Comparison of ENCODE assay signal across 26 cellular contexts in genomic region chr5:178757410-178757809, GRCh38.
"Had no signal": no experiment of that assay in that cellular context is flagged by ENCODE, and none has a peak within 500 bp of the region (broad histone marks: within the 10 kb centered on the region; RNA-seq: fewer than 3 reads in every experiment).

No MANE protein-coding gene starts in this region.

- H3K36me3 ChIP-seq: adrenal gland, ascending aorta, brain microvascular endothelial cell, breast epithelium, cardiac muscle cell had no signal

- H3K9me3 ChIP-seq: adrenal gland, ascending aorta, body of pancreas, breast epithelium had no signal

- H3K27ac ChIP-seq: adrenal gland, ascending aorta, body of pancreas, brain microvascular endothelial cell, breast epithelium, cardiac muscle cell had no signal

- DNase-seq: activated effector memory CD4-positive, alpha-beta T cell treated with anti-CD3 and anti-CD28 coated beads, Interleukin-2, amount 50 U/mL, for 16 hours; activated effector memory CD4-positive, alpha-beta T cell treated with Interleukin-2 at 50 U/mL for 16 hours; activated gamma-delta T cell; activated gamma-delta T cell treated with Interleukin-2 at 50 U/mL for 16 hours; activated naive CD4-positive, alpha-beta T cell; activated naive CD4-positive, alpha-beta T cell treated with anti-CD3 and anti-CD28 coated beads for 36 hours; activated naive CD4-positive, alpha-beta T cell treated with anti-CD3 and anti-CD28 coated beads, Interleukin-2, amount 10 ng/mL, durations not matched to agents 7 days and 5 days; activated naive CD4-positive, alpha-beta T cell treated with anti-CD3 and anti-CD28 coated beads, Interleukin-2, amount 50 U/mL, for 16 hours; activated naive CD4-positive, alpha-beta T cell treated with Interleukin-2 at 50 U/mL for 16 hours; activated naive CD8-positive, alpha-beta T cell treated with anti-CD3 and anti-CD28 coated beads for 36 hours; activated naive CD8-positive, alpha-beta T cell treated with anti-CD3 and anti-CD28 coated beads, Interleukin-2, amount 10 ng/mL, durations not matched to agents 7 days and 5 days; activated naive CD8-positive, alpha-beta T cell treated with anti-CD3 and anti-CD28 coated beads, Interleukin-2, amount 50 U/mL, for 24 hours; activated T-cell treated with anti-CD3 and anti-CD28 coated beads, Interleukin-2, amount 50 U/mL, for 4 hours; activated T-cell treated with anti-CD3 and anti-CD28 coated beads, Interleukin-2, amount 50 U/mL, for 48 hours; activated T-cell treated with anti-CD3 and anti-CD28 coated beads, Interleukin-2, amount 50 U/mL, for 72 hours; adrenal gland; amniotic stem cell; aorta; body of pancreas; brain microvascular endothelial cell; caudate nucleus; central memory CD4-positive, alpha-beta T cell; cerebellar nuclear complex had no signal

- H3K4me1 ChIP-seq: adrenal gland, ascending aorta, breast epithelium had no signal

- H3K4me3 ChIP-seq: adrenal gland, ascending aorta, body of pancreas, breast epithelium, cardiac muscle cell had no signal
